In genomic region chr17:76260669-76261068, GRCh38 we compare ENCODE assay signal across 1 cellular context.
TF ChIP-seq lines count a peak whose summit lies in the region.

No MANE protein-coding gene starts in this region.

TF ChIP-seq in endothelial cell of umbilical vein, 7 proteins besides CTCF, POLR2A, EP300 and RAD21:
- no peak for TF ChIP-seq GATA2 (IDR thresholded peaks at IDR 0.05; ENCODE audit: insufficient read depth, insufficient read length, low read depth, low read length)
- TF ChIP-seq MYC (IDR thresholded peaks at IDR 0.05; ENCODE audit: low read depth, low read length): no peak
- no peak for TF ChIP-seq FOS (IDR thresholded peaks at IDR 0.05; ENCODE audit: borderline replicate concordance, insufficient read depth, low read length)
- TF ChIP-seq POLR2AphosphoS5 (IDR thresholded peaks at IDR 0.05; ENCODE audit: insufficient read depth, low read depth, low read length): no peak
- no peak for TF ChIP-seq JUN (IDR thresholded peaks at IDR 0.05; ENCODE audit: borderline replicate concordance, insufficient read depth, insufficient read length, low read depth)
- TF ChIP-seq EZH2 (IDR thresholded peaks at IDR 0.05; ENCODE audit: borderline replicate concordance, low read depth, low read length, severe bottlenecking): no peak
- no peak for TF ChIP-seq MAX (IDR thresholded peaks at IDR 0.05; ENCODE audit: insufficient read depth, insufficient read length)
TF ChIP-seq in endothelial cell of umbilical vein: peak in this region for 0.
